ENCODE assay signal across 11 cellular contexts in genomic region chr7:116230191-116231005, GRCh38. TPM values are rescaled to one million over a fixed set of nuclear protein-coding genes. Genes with fewer than 3 reads are reported as not detected.
DNase-seq lines count a peak whose midpoint lies in the region; ATAC-seq and TF ChIP-seq lines count a peak whose summit lies in the region.
"Had no signal": no experiment of that assay in that cellular context is flagged by ENCODE, and none has a peak within 500 bp of the region (broad histone marks: within the 10 kb centered on the region; RNA-seq: fewer than 3 reads in every experiment).

No MANE protein-coding gene starts in this region.

- no peaks in the 10 kb centered on the region for H3K9me3 Mint-ChIP-seq in MCF 10A (ENCODE audit: unreplicated experiment)
- H3K9me3 Mint-ChIP-seq: brain had no signal

- WGBS in mammary epithelial cell (ENCODE audit: low coverage, missing lambda C conversion rate): 80% methylated on average over 4 of the region's 4 CpGs

- H3K4me3 ChIP-seq in mammary epithelial cell (replicated peaks in 1 of 3; ENCODE audit: insufficient read depth in 1 of 3, low read depth in 2 of 3, low read length in 3 of 3) (no peak overlapping the region), astrocyte of the spinal cord (ENCODE audit: low read depth, low read length) (no peak overlapping the region), mucosa of rectum (ENCODE audit: low read length in 2 of 2) (peak overlapping the region in 1 of 2 donors; percentile 14)

- in situ Hi-C loops in mammary epithelial cell (cut with MboI; ENCODE audit: low sequenced_read_pairs in 2 of 2): no loop called here
- in situ Hi-C loops in astrocyte of the spinal cord (cut with HindIII; ENCODE audit: low sequenced_read_pairs): no loop called here

- H3K36me3 Mint-ChIP-seq in MCF 10A (ENCODE audit: insufficient read depth, unreplicated experiment): peaks cover 22% of the 10 kb centered on the region
- H3K36me3 Mint-ChIP-seq: brain had no signal

- no peaks in the 10 kb centered on the region for H3K27me3 ChIP-seq in mammary epithelial cell (ENCODE audit: insufficient read depth, low read length)
- no peaks in the 10 kb centered on the region for H3K27me3 ChIP-seq in mucosa of rectum (ENCODE audit: control insufficient read depth in 2 of 2, insufficient read depth in 2 of 2, low read length in 2 of 2)

- no peak overlapping the region for H3K4me2 ChIP-seq in mammary epithelial cell (ENCODE audit: insufficient read depth, low read depth, low read length)

- dilution Hi-C loops in mammary epithelial cell (cut with HindIII; ENCODE audit: low sequenced_read_pairs): no loop called here

- no peak overlapping the region for H2AFZ ChIP-seq in mammary epithelial cell (ENCODE audit: low read depth, low read length)

- no TSS peak for BruUV-seq in MCF 10A (replicated peaks; lab: Mats Ljungman, UMichigan)
- BruUV-seq in mammary epithelial cell (replicated peaks; lab: Mats Ljungman, UMichigan): no TSS peak

- H3K79me2 ChIP-seq in mammary epithelial cell (ENCODE audit: insufficient read depth, low read length): peaks cover 99% of the 10 kb centered on the region

- peaks cover 5% of the 10 kb centered on the region for H4K20me1 ChIP-seq in mammary epithelial cell (ENCODE audit: insufficient read depth, low read length)

- POLR2A ChIA-PET in MCF 10A (lab: Yijun Ruan, JAX): interaction anchor here (5.0 to 6.6 kb wide), 3 partner anchors 13 to 52 kb away, joined by 33 to 110 read pairs (median 63); partner anchors contain the start of gene TES

- H3K36me3 ChIP-seq in mammary epithelial cell (ENCODE audit: insufficient read depth, low read length) (peaks cover 3% of the 10 kb centered on the region), mucosa of rectum (ENCODE audit: control insufficient read depth in 2 of 2, insufficient read depth in 2 of 2, low read length in 2 of 2) (no peaks in the 10 kb centered on the region)

- intact Hi-C loops in MCF 10A (cut with micrococcal nuclease): no loop called here
- intact Hi-C loops in mammary epithelial cell (cut with micrococcal nuclease): no loop called here

- no peak for DNase-seq in MCF 10A (ENCODE audit: unreplicated experiment)
- DNase-seq in mammary epithelial cell: no peak
- peak; percentile 34 for DNase-seq in astrocyte of the spinal cord (ENCODE audit: low read depth, low spot score)
- DNase-seq in OCI-M2 (lab: John Stamatoyannopoulos, UW; ENCODE audit: unreplicated experiment): no peak
- DNase-seq in NCI-H2196 treated with DMSO at 0.1 percent for 48 hours (lab: John Stamatoyannopoulos, UW; ENCODE audit: unreplicated experiment): no peak
- DNase-seq: DMS 273 treated with DMSO at 0.1 percent for 48 hours, SHP77 treated with DMSO at 0.1 percent for 48 hours had no signal

- TF ChIP-seq CTCF in MCF 10A (IDR thresholded peaks at IDR 0.05; ENCODE audit: unreplicated experiment): no peak
- no peak for TF ChIP-seq CTCF in mammary epithelial cell (conservative IDR thresholded peaks at IDR 0.05 in 1 of 2, IDR thresholded peaks at IDR 0.05 in 1 of 2; ENCODE audit: extremely low read depth in 1 of 2, insufficient read depth in 1 of 2, low read depth in 1 of 2, low read length in 2 of 2)
- TF ChIP-seq CTCF in astrocyte of the spinal cord (IDR thresholded peaks at IDR 0.05; ENCODE audit: low read depth, low read length): no peak

- H3K4me1 Mint-ChIP-seq in MCF 10A (ENCODE audit: insufficient read depth, unreplicated experiment): peaks cover 48% of the 10 kb centered on the region

- H3K27ac ChIP-seq in mammary epithelial cell (ENCODE audit: insufficient read depth, low read depth, low read length): no peak overlapping the region
- peak overlapping the region; percentile 50 to 70 for H3K27ac ChIP-seq in mucosa of rectum (ENCODE audit: low read depth in 2 of 2, low read length in 2 of 2)

- H3K9me3 ChIP-seq in mammary epithelial cell (replicated peaks; ENCODE audit: insufficient read depth, low read length): no peaks in the 10 kb centered on the region
- no peaks in the 10 kb centered on the region for H3K9me3 ChIP-seq in mucosa of rectum (ENCODE audit: control insufficient read depth in 2 of 2, low read length in 2 of 2)

- CTCF ChIA-PET in MCF 10A (lab: Yijun Ruan, JAX) (interaction anchor here (0.7 to 14.6 kb wide), 8 partner anchors 9 to 332 kb away, joined by 3 to 409 read pairs (median 5); partner anchors contain the start of gene TES), mammary epithelial cell (lab: Charles Lee; ENCODE audit: low non-redundant PET) (no interaction called here)

- H3K9ac ChIP-seq in mammary epithelial cell (ENCODE audit: insufficient read depth, low read length): no peak overlapping the region
- no peak overlapping the region for H3K9ac ChIP-seq in mucosa of rectum (ENCODE audit: low read depth in 1 of 2, low read length in 2 of 2)

- H3K27me3 Mint-ChIP-seq in MCF 10A (ENCODE audit: insufficient read depth, unreplicated experiment): no peaks in the 10 kb centered on the region
- H3K27me3 Mint-ChIP-seq: brain had no signal

- ATAC-seq in GM19328 (IDR thresholded peaks at IDR 0.05; ENCODE audit: unreplicated experiment): no peak
- no peak for ATAC-seq in GM21515 (IDR thresholded peaks at IDR 0.05; ENCODE audit: unreplicated experiment)

- peak overlapping the region; percentile 67 for H3K27ac Mint-ChIP-seq in MCF 10A (ENCODE audit: low read depth, unreplicated experiment)

- no peak overlapping the region for H3K4me3 Mint-ChIP-seq in MCF 10A (ENCODE audit: unreplicated experiment)
- H3K4me3 Mint-ChIP-seq: brain had no signal

- H3K4me1 ChIP-seq in mammary epithelial cell (ENCODE audit: insufficient read depth, low read length) (peaks cover 62% of the 10 kb centered on the region), mucosa of rectum (ENCODE audit: control insufficient read depth in 2 of 2, insufficient read depth in 2 of 2, low read length in 2 of 2) (peaks cover 15 to 16% of the 10 kb centered on the region in 2 donors)

RNA-seq across cellular contexts. Expression of gene TES, which starts 20.1 kb away (rescaled TPM):
- 150 and 162 TPM in 2 replicates for total RNA-seq in MCF 10A (2022)
- 100 to 1,000 TPM; 189 to 424 TPM for total RNA-seq in mammary epithelial cell
- 113 TPM for polyA plus RNA-seq in mammary epithelial cell
- 210 TPM for polyA minus RNA-seq in mammary epithelial cell
